13 cellular contexts compared by ENCODE assay signal in genomic region chr18:12053312-12053711, GRCh38.
A peak's percentile ranks its signal among the peaks of the same experiment; 100 is the strongest.
DNase-seq lines count a peak whose midpoint lies in the region; ATAC-seq and TF ChIP-seq lines count a peak whose summit lies in the region.
"Had no signal": no experiment of that assay in that cellular context is flagged by ENCODE, and none has a peak within 500 bp of the region (broad histone marks: within the 10 kb centered on the region; RNA-seq: fewer than 3 reads in every experiment).

No MANE protein-coding gene starts in this region.

- DNase-seq in GM06990 (ENCODE audit: extremely low read depth, insufficient read length) (peak; percentile 32), SKM-1 (lab: John Stamatoyannopoulos, UW; ENCODE audit: unreplicated experiment) (peak; percentile 79), GOT3 (lab: John Stamatoyannopoulos, UW) (no peak), NCI-H128 (lab: John Stamatoyannopoulos, UW; ENCODE audit: unreplicated experiment) (no peak), iPS-NIHi7 (ENCODE audit: extremely low spot score) (no peak)
- DNase-seq: activated CD4-positive, alpha-beta T cell treated with anti-CD3 and anti-CD28 coated beads, Interleukin-2, amount 50 U/mL, for 48 hours; activated naive CD4-positive, alpha-beta T cell treated with anti-CD3 and anti-CD28 coated beads, Interleukin-2, amount 10 ng/mL, durations not matched to agents 7 days and 5 days; GDM1; NCI-H510A treated with DMSO at 0.1 percent for 48 hours; thyroid gland had no signal

- no peak for TF ChIP-seq CTCF in GM06990 (IDR thresholded peaks at IDR 0.05; ENCODE audit: insufficient read depth, low read length, poor library complexity, severe bottlenecking)

- H3K36me3 ChIP-seq in GM06990 (ENCODE audit: control insufficient read depth, insufficient read depth, low read length): no peaks in the 10 kb centered on the region
- H3K36me3 ChIP-seq: thyroid gland had no signal

- ATAC-seq in GM21360 (IDR thresholded peaks at IDR 0.05; ENCODE audit: unreplicated experiment) (peak; percentile 37), HG03378 (IDR thresholded peaks at IDR 0.05; ENCODE audit: unreplicated experiment) (peak; percentile 48), GM19324 (IDR thresholded peaks at IDR 0.05; ENCODE audit: low FRiP score, unreplicated experiment) (no peak)

- no peaks in the 10 kb centered on the region for H3K27me3 ChIP-seq in GM06990 (replicated peaks; ENCODE audit: control insufficient read depth, insufficient read depth, low read length)
- H3K27me3 ChIP-seq: thyroid gland had no signal

- no peak overlapping the region for H3K4me3 ChIP-seq in GM06990 (replicated peaks; ENCODE audit: low read depth, low read length)
- H3K4me3 ChIP-seq: thyroid gland had no signal

Comparison
In these comparisons a context has a peak if more than half of its experiments do, and no peak if none do; other contexts are left out.
1. DNase-seq: peak in GM06990 (single experiment) and SKM-1 (single experiment); none in GOT3 (single experiment), NCI-H128 (single experiment) and iPS-NIHi7 (single experiment).